ENCODE assay signal across 9 cellular contexts in the genomic region with DNA sequence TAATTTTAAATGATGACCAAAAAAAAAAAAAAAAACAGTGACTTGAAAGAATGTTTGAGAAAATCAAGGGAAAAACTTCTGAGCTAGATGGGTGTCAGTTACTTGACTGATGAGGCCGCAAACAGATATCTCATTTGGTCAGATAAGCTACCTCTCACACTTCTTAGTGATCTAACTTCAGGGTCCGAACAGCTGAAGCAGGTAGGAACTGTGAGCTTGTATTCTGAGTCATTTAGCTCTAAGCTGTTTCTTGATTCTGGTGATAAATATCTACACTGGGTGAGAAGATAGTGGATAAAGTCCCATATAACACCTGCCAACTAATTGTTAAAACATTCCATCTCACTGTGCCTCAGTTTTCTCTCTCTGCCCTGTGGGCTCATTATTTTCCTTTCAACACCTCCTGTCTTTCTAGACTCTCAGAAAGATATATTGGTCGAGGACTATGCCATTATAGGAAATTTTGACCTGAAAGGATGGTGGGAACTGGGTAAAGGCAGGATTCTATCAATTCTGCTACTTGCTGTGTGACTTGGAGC. TPM values are rescaled to one million over a fixed set of nuclear protein-coding genes. Genes with fewer than 3 reads are reported as not detected.
DNase-seq lines count a peak whose midpoint lies in the region; ATAC-seq, FAIRE-seq and TF ChIP-seq lines count a peak whose summit lies in the region.
"Had no signal": no experiment of that assay in that cellular context is flagged by ENCODE, and none has a peak within 500 bp of the region (broad histone marks: within the 10 kb centered on the region; RNA-seq: fewer than 3 reads in every experiment).

No MANE protein-coding gene starts in this region.

- peak; percentile 75 for FAIRE-seq in GM12891 (lab: Jason Lieb, UNC)
- FAIRE-seq: colon had no signal

- H3K27me3 Mint-ChIP-seq in naive thymus-derived CD4-positive, alpha-beta T cell: no peaks in the 10 kb centered on the region

- peak overlapping the region; percentile 22 for H3K4me3 ChIP-seq in SU-DHL-6 (ENCODE audit: insufficient read depth, low read length, poor library complexity, severe bottlenecking)
- H3K4me3 ChIP-seq in naive thymus-derived CD4-positive, alpha-beta T cell (ENCODE audit: low read length): no peak overlapping the region
- no peak overlapping the region for H3K4me3 ChIP-seq in WERI-Rb-1 (ENCODE audit: low read depth, low read length)

- TF ChIP-seq CTCF in SU-DHL-6 (IDR thresholded peaks at IDR 0.05; ENCODE audit: insufficient read depth, low read length, poor library complexity, severe bottlenecking) (no peak), WERI-Rb-1 (IDR thresholded peaks at IDR 0.05; ENCODE audit: low read depth, low read length) (no peak)

- H3K9me3 Mint-ChIP-seq in naive thymus-derived CD4-positive, alpha-beta T cell: peaks cover 0 to 2% (median 0%) of the 10 kb centered on the region in 11 donors

- intact Hi-C loops in naive thymus-derived CD4-positive, alpha-beta T cell (cut with micrococcal nuclease): no loop called here

- H3K36me3 Mint-ChIP-seq in naive thymus-derived CD4-positive, alpha-beta T cell: peaks cover 12 to 24% (median 17%) of the 10 kb centered on the region in 5 donors

- H2AFZ ChIP-seq in SU-DHL-6 (ENCODE audit: low read depth, low read length, severe bottlenecking): no peak overlapping the region

- ATAC-seq in GM19452 (IDR thresholded peaks at IDR 0.05; ENCODE audit: unreplicated experiment) (peak; percentile 29), GM21737 (IDR thresholded peaks at IDR 0.05; ENCODE audit: unreplicated experiment) (no peak)
- ATAC-seq in naive thymus-derived CD4-positive, alpha-beta T cell: peak; percentile 31

- H3K36me3 ChIP-seq in SU-DHL-6 (ENCODE audit: low read length) (0 out of 2 replicates have a peak, but pooled peaks cover 5% of the 10 kb centered on the region), WERI-Rb-1 (no peaks in the 10 kb centered on the region; the same call in 1 of the 2 replicates)
- H3K36me3 ChIP-seq in naive thymus-derived CD4-positive, alpha-beta T cell (ENCODE audit: control insufficient read depth in 2 of 3, insufficient read depth in 3 of 3, low read length in 3 of 3): no peaks in the 10 kb centered on the region

- H3K27me3 ChIP-seq in SU-DHL-6 (ENCODE audit: low read length) (no peaks in the 10 kb centered on the region), WERI-Rb-1 (ENCODE audit: insufficient read depth, low read depth, severe bottlenecking) (no peaks in the 10 kb centered on the region)
- H3K27me3 ChIP-seq in naive thymus-derived CD4-positive, alpha-beta T cell (ENCODE audit: control insufficient read depth in 2 of 2, insufficient read depth in 2 of 2, low read length in 2 of 2): no peaks in the 10 kb centered on the region

- no peak for TF ChIP-seq POLR2A in GM12891 (IDR thresholded peaks at IDR 0.05; ENCODE audit: low read depth, low read length)

- H3K4me1 ChIP-seq in naive thymus-derived CD4-positive, alpha-beta T cell (ENCODE audit: control insufficient read depth in 2 of 2, insufficient read depth in 2 of 2, low read length in 2 of 2): peaks cover 10 to 28% of the 10 kb centered on the region in 2 donors

- H3K27ac ChIP-seq in SU-DHL-6 (ENCODE audit: low read depth, low read length) (peak overlapping the region; percentile 99), WERI-Rb-1 (no peak overlapping the region)
- peak overlapping the region; percentile 40 for H3K27ac ChIP-seq in naive thymus-derived CD4-positive, alpha-beta T cell (ENCODE audit: low read depth, low read length)

- H3K9ac ChIP-seq in SU-DHL-6 (ENCODE audit: low read length): peak overlapping the region; percentile 56

- H4K20me1 ChIP-seq in SU-DHL-6 (ENCODE audit: low read depth, low read length): no peaks in the 10 kb centered on the region

- no peaks in the 10 kb centered on the region for H3K9me2 ChIP-seq in SU-DHL-6 (replicated peaks; ENCODE audit: insufficient read depth, low read length)

- H3K27ac Mint-ChIP-seq in naive thymus-derived CD4-positive, alpha-beta T cell: peak overlapping the region; percentile 58 to 90 (median 76)

- H3F3A ChIP-seq in SU-DHL-6 (ENCODE audit: insufficient read depth): peaks cover 60% of the 10 kb centered on the region

- peaks cover 68% of the 10 kb centered on the region for H3K79me2 ChIP-seq in SU-DHL-6 (ENCODE audit: insufficient read depth, low read length)

- peaks cover 35 to 51% (median 42%) of the 10 kb centered on the region in 7 donors for H3K4me1 Mint-ChIP-seq in naive thymus-derived CD4-positive, alpha-beta T cell

- no peak for DNase-seq in GM12891 (ENCODE audit: insufficient read length, low spot score)
- no peak for DNase-seq in naive thymus-derived CD4-positive, alpha-beta T cell
- DNase-seq in WERI-Rb-1: no peak
- no peak for DNase-seq in NCI-H526 (lab: John Stamatoyannopoulos, UW)
- DNase-seq: HCEC 1CT had no signal

- POLR2A ChIA-PET in naive thymus-derived CD4-positive, alpha-beta T cell (lab: Charles Lee): interaction anchor here (0.6 to 1.0 kb wide), 3 partner anchors 66 to 223 kb away, joined by 3 to 4 read pairs (median 4); a partner anchor contains a TSS

- peak overlapping the region; percentile 94 for H3K4me2 ChIP-seq in SU-DHL-6 (ENCODE audit: low read depth, low read length, poor library complexity, severe bottlenecking)

- CTCF ChIA-PET in naive thymus-derived CD4-positive, alpha-beta T cell (lab: Charles Lee): no interaction called here

- peak overlapping the region in 6 of 10 donors; percentile 31 to 85 (median 44) for H3K4me3 Mint-ChIP-seq in naive thymus-derived CD4-positive, alpha-beta T cell

- H3K9me3 ChIP-seq in SU-DHL-6 (ENCODE audit: insufficient read depth, low read length) (no peaks in the 10 kb centered on the region), WERI-Rb-1 (ENCODE audit: severe bottlenecking) (no peaks in the 10 kb centered on the region)
- no peaks in the 10 kb centered on the region for H3K9me3 ChIP-seq in naive thymus-derived CD4-positive, alpha-beta T cell (ENCODE audit: control insufficient read depth in 2 of 3, low read length in 3 of 3)

TF ChIP-seq in GM12891, 5 proteins besides CTCF, POLR2A, EP300 and RAD21:
- peak; percentile 61 for TF ChIP-seq SPI1 (IDR thresholded peaks at IDR 0.05; ENCODE audit: low read depth, low read length)
- no peak for TF ChIP-seq POLR2AphosphoS5 (IDR thresholded peaks at IDR 0.05; ENCODE audit: low read depth, low read length)
- TF ChIP-seq PAX5 (IDR thresholded peaks at IDR 0.05; ENCODE audit: insufficient read depth, low read length, severe bottlenecking): no peak

RNA-seq across cellular contexts. Expression of a gene that starts 7.7 kb away (rescaled TPM):
- 10.7 TPM for polyA plus RNA-seq in GM12891 (2012; ENCODE audit: low read depth, missing spikeins)
- 10 to 100 TPM in 4 of 5 experiments, 1 to 10 TPM in 1; 9.3 to 19.5 (median 11.5) TPM for total RNA-seq in naive thymus-derived CD4-positive, alpha-beta T cell
- 1 to 10 TPM; 1.5 to 2.7 TPM for polyA plus RNA-seq in naive thymus-derived CD4-positive, alpha-beta T cell
